In genomic region chr1:220841293-220841692, GRCh38 we compare ENCODE assay signal across 26 cellular contexts. TPM values are rescaled to one million over a fixed set of nuclear protein-coding genes. Genes with fewer than 3 reads are reported as not detected.
DNase-seq lines count a peak whose midpoint lies in the region; ATAC-seq and TF ChIP-seq lines count a peak whose summit lies in the region.
"Had no signal": no experiment of that assay in that cellular context is flagged by ENCODE, and none has a peak within 500 bp of the region (broad histone marks: within the 10 kb centered on the region; RNA-seq: fewer than 3 reads in every experiment).

No MANE protein-coding gene starts in this region.

- H3K36me3 ChIP-seq in left ventricle myocardium inferior (no peaks in the 10 kb centered on the region), neural progenitor cell (no peaks in the 10 kb centered on the region)
- H3K36me3 ChIP-seq: esophagus squamous epithelium, tibial nerve had no signal

- peaks cover 12% of the 10 kb centered on the region for H3K27me3 Mint-ChIP-seq in chondrocyte (ENCODE audit: low read depth)
- H3K27me3 Mint-ChIP-seq in neural progenitor cell (ENCODE audit: insufficient read depth, low read depth) = no peaks in the 10 kb centered on the region

- H4K20me1 ChIP-seq in neural progenitor cell (ENCODE audit: low read depth) = no peaks in the 10 kb centered on the region

- H3K9me3 ChIP-seq in left ventricle myocardium inferior (replicated peaks) (peaks cover 2% of the 10 kb centered on the region), neural progenitor cell (ENCODE audit: low read depth) (no peaks in the 10 kb centered on the region)
- H3K9me3 ChIP-seq: body of pancreas, esophagus squamous epithelium, psoas muscle, tibial nerve had no signal

- H3K27ac Mint-ChIP-seq in chondrocyte (ENCODE audit: unreplicated experiment) (no peak overlapping the region), neural progenitor cell (no peak overlapping the region)
- H3K27ac Mint-ChIP-seq: activated naive CD8-positive, alpha-beta T cell treated with anti-CD3 and anti-CD28 coated beads for 36 hours; activated T-helper 17 cell treated with anti-CD3 and anti-CD28 coated beads, Interleukin-2, amount 50 U/mL, for 72 hours; CD8-positive, alpha-beta T cell; effector memory CD8-positive, alpha-beta T cell had no signal

- TF ChIP-seq CTCF in left ventricle myocardium inferior (IDR thresholded peaks at IDR 0.05; ENCODE audit: borderline replicate concordance) (peak; percentile 30), chondrocyte (IDR thresholded peaks at IDR 0.05) (peak; percentile 19), neural progenitor cell (IDR thresholded peaks at IDR 0.05) (peak; percentile 8)

- no peaks in the 10 kb centered on the region for H3K36me3 Mint-ChIP-seq in chondrocyte (ENCODE audit: low read depth)
- H3K36me3 Mint-ChIP-seq in neural progenitor cell = no peaks in the 10 kb centered on the region
- H3K36me3 Mint-ChIP-seq: activated naive CD8-positive, alpha-beta T cell treated with anti-CD3 and anti-CD28 coated beads for 36 hours; CD8-positive, alpha-beta T cell had no signal

- H3K79me2 ChIP-seq in neural progenitor cell (ENCODE audit: low read depth) = no peaks in the 10 kb centered on the region

- H3K4me3 Mint-ChIP-seq in chondrocyte (ENCODE audit: unreplicated experiment) (no peak overlapping the region), neural progenitor cell (no peak overlapping the region)
- H3K4me3 Mint-ChIP-seq: activated naive CD8-positive, alpha-beta T cell treated with anti-CD3 and anti-CD28 coated beads for 36 hours; activated T-helper 17 cell treated with anti-CD3 and anti-CD28 coated beads, Interleukin-2, amount 50 U/mL, for 72 hours; CD8-positive, alpha-beta T cell; effector memory CD8-positive, alpha-beta T cell; neural crest cell had no signal

- no peaks in the 10 kb centered on the region for H3F3A ChIP-seq in neural progenitor cell (ENCODE audit: low read depth)

- H3K9me3 Mint-ChIP-seq in chondrocyte (ENCODE audit: low read depth) (no peaks in the 10 kb centered on the region), neural progenitor cell (no peaks in the 10 kb centered on the region)
- H3K9me3 Mint-ChIP-seq: activated naive CD8-positive, alpha-beta T cell treated with anti-CD3 and anti-CD28 coated beads for 36 hours; activated T-helper 17 cell treated with anti-CD3 and anti-CD28 coated beads, Interleukin-2, amount 50 U/mL, for 72 hours; CD8-positive, alpha-beta T cell; neural crest cell had no signal

- no peak overlapping the region for H2AFZ ChIP-seq in neural progenitor cell (replicated peaks)

- DNase-seq in left ventricle myocardium inferior (no peak), Right ventricle myocardium inferior (ENCODE audit: missing footprints) (no peak), NCI-H524 (lab: John Stamatoyannopoulos, UW) (peak; percentile 33 to 77), chondrocyte (ENCODE audit: low spot score) (no peak), neural progenitor cell (ENCODE audit: low spot score) (no peak), T1000 (lab: John Stamatoyannopoulos, UW) (no peak), NCI-H2081 (lab: John Stamatoyannopoulos, UW) (no peak)
- DNase-seq: activated CD4-positive, alpha-beta T cell treated with anti-CD3 and anti-CD28 coated beads for 48 hours; activated naive CD8-positive, alpha-beta T cell treated with anti-CD3 and anti-CD28 coated beads for 36 hours; body of pancreas; CD8-positive, alpha-beta T cell; DND-41; effector memory CD8-positive, alpha-beta T cell; esophagus squamous epithelium; glutamatergic neuron; left cardiac atrium; NCI-H146; NCI-H2227 treated with DMSO at 0.1 percent for 48 hours; NK-92 treated with Interleukin-12 subunit alpha and Interleukin-12 subunit beta, amount 100 ng/mL, for 24 hours; psoas muscle; stimulated activated CD4-positive, alpha-beta T cell treated with anti-CD3 and anti-CD28 coated beads, Interleukin-2, amount 100 ng/mL, for 24 hours; stimulated activated naive CD4-positive, alpha-beta T cell treated with Interleukin-2 at 50 U/mL for 16 hours had no signal

- H3K4me1 ChIP-seq in left ventricle myocardium inferior (peaks cover 52% of the 10 kb centered on the region), neural progenitor cell (peaks cover 14% of the 10 kb centered on the region)
- H3K4me1 ChIP-seq: body of pancreas, psoas muscle had no signal

- intact Hi-C loops in left ventricle myocardium inferior (cut with micrococcal nuclease) = no loop called here
- intact Hi-C loops in Right ventricle myocardium inferior (cut with DNase I) = no loop called here

- H3K27me3 ChIP-seq in left ventricle myocardium inferior (ENCODE audit: low read depth) = no peaks in the 10 kb centered on the region
- no peaks in the 10 kb centered on the region for H3K27me3 ChIP-seq in neural progenitor cell
- H3K27me3 ChIP-seq: body of pancreas, esophagus squamous epithelium, tibial nerve had no signal

- H3K27ac ChIP-seq in left ventricle myocardium inferior (replicated peaks) (no peak overlapping the region), neural progenitor cell (no peak overlapping the region)
- H3K27ac ChIP-seq: body of pancreas, esophagus squamous epithelium, psoas muscle, tibial nerve had no signal

- H3K4me3 ChIP-seq in left ventricle myocardium inferior = no peak overlapping the region
- H3K4me3 ChIP-seq in neural progenitor cell = no peak overlapping the region
- H3K4me3 ChIP-seq: body of pancreas, esophagus squamous epithelium, psoas muscle, tibial nerve had no signal

- no peak overlapping the region for H3K9ac ChIP-seq in neural progenitor cell

- H3K4me1 Mint-ChIP-seq in chondrocyte (ENCODE audit: low read depth) (no peaks in the 10 kb centered on the region), neural progenitor cell (peaks cover 11% of the 10 kb centered on the region)
- H3K4me1 Mint-ChIP-seq: activated naive CD8-positive, alpha-beta T cell treated with anti-CD3 and anti-CD28 coated beads for 36 hours; activated T-helper 17 cell treated with anti-CD3 and anti-CD28 coated beads, Interleukin-2, amount 50 U/mL, for 72 hours had no signal

- ATAC-seq in Right ventricle myocardium inferior (no peak), GM18858 (IDR thresholded peaks at IDR 0.05; ENCODE audit: unreplicated experiment) (no peak)
- ATAC-seq: activated T-helper 17 cell treated with anti-CD3 and anti-CD28 coated beads, Interleukin-2, amount 50 U/mL, for 72 hours; body of pancreas; CD8-positive, alpha-beta T cell; effector memory CD8-positive, alpha-beta T cell; left cardiac atrium; psoas muscle had no signal

- H3K4me2 ChIP-seq in neural progenitor cell = no peak overlapping the region

RNA-seq across cellular contexts. Expression of gene HLX, which starts 38.0 kb away (rescaled TPM):
- total RNA-seq in left ventricle myocardium inferior = 3.5 TPM
- 5.0 TPM for total RNA-seq in Right ventricle myocardium inferior
- total RNA-seq in chondrocyte = 0.33 to 0.82 TPM (median 0.62 TPM) in 3 replicates
- total RNA-seq in neural progenitor cell (ENCODE audit: low replicate concordance) = 0.12 TPM in 1 of 2 replicates, not detected in the other
- total RNA-seq: activated naive CD8-positive, alpha-beta T cell treated with anti-CD3 and anti-CD28 coated beads for 36 hours; CD8-positive, alpha-beta T cell had no signal

RNA-seq across cellular contexts. Expression of gene MTARC1, which starts 54.6 kb away (rescaled TPM):
- total RNA-seq in left ventricle myocardium inferior (8.3 TPM), Right ventricle myocardium inferior (7.9 TPM), chondrocyte (2.5 to 5.4 TPM (median 2.8 TPM) in 3 replicates), neural progenitor cell (ENCODE audit: low replicate concordance) (11.3 and 11.5 TPM in 2 replicates)
- total RNA-seq: CD8-positive, alpha-beta T cell had no signal

Comparison
In these comparisons a context has a peak if more than half of its experiments do, and no peak if none do; other contexts are left out.
1. DNase-seq: peak in NCI-H524 (2 of 2); none in left ventricle myocardium inferior (single experiment), Right ventricle myocardium inferior (single experiment), chondrocyte (single experiment), neural progenitor cell (single experiment), T1000 (single experiment) and NCI-H2081 (0 of 2).
2. Peak in every context shown above with its lines, with median percentiles within 50 percentile points of each other: CTCF ChIP-seq.